In the genomic region with DNA sequence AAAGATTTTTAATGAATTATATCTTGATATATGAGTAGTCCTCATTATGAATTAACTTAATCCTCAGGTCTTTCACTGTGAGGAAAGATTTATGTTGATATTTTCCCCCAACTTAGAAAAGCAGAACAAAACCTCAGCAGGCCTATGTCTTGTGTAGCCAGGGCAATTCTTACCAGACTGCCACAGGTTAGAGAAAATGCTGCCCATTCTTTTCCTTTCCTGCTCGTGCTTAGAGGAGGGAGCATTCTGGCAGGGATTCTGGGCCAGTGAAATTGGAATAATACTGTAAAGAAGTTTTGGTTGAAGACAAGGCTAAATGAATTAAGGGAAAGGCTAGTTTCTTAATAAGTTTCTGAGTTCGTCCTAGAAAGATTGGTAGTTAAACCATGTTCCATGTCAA, we compare ENCODE assay signal across 1 cellular context.
TF ChIP-seq lines count a peak whose summit lies in the region.

No MANE protein-coding gene starts in this region.

TF ChIP-seq in GM23338, 12 proteins besides CTCF, POLR2A, EP300 and RAD21 (continued from another document):
- TF ChIP-seq, protein P1, sequence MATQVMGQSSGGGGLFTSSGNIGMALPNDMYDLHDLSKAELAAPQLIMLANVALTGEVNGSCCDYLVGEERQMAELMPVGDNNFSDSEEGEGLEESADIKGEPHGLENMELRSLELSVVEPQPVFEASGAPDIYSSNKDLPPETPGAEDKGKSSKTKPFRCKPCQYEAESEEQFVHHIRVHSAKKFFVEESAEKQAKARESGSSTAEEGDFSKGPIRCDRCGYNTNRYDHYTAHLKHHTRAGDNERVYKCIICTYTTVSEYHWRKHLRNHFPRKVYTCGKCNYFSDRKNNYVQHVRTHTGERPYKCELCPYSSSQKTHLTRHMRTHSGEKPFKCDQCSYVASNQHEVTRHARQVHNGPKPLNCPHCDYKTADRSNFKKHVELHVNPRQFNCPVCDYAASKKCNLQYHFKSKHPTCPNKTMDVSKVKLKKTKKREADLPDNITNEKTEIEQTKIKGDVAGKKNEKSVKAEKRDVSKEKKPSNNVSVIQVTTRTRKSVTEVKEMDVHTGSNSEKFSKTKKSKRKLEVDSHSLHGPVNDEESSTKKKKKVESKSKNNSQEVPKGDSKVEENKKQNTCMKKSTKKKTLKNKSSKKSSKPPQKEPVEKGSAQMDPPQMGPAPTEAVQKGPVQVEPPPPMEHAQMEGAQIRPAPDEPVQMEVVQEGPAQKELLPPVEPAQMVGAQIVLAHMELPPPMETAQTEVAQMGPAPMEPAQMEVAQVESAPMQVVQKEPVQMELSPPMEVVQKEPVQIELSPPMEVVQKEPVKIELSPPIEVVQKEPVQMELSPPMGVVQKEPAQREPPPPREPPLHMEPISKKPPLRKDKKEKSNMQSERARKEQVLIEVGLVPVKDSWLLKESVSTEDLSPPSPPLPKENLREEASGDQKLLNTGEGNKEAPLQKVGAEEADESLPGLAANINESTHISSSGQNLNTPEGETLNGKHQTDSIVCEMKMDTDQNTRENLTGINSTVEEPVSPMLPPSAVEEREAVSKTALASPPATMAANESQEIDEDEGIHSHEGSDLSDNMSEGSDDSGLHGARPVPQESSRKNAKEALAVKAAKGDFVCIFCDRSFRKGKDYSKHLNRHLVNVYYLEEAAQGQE (IDR thresholded peaks at IDR 0.05; ENCODE audit: unreplicated experiment) = no peak
- TF ChIP-seq, protein P2, sequence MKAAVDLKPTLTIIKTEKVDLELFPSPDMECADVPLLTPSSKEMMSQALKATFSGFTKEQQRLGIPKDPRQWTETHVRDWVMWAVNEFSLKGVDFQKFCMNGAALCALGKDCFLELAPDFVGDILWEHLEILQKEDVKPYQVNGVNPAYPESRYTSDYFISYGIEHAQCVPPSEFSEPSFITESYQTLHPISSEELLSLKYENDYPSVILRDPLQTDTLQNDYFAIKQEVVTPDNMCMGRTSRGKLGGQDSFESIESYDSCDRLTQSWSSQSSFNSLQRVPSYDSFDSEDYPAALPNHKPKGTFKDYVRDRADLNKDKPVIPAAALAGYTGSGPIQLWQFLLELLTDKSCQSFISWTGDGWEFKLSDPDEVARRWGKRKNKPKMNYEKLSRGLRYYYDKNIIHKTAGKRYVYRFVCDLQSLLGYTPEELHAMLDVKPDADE (IDR thresholded peaks at IDR 0.05) = no peak
- TF ChIP-seq ZNF114 (CRISPR knock-in tag; IDR thresholded peaks at IDR 0.05) = no peak
- no peak for TF ChIP-seq CREB1 (CRISPR knock-in tag; IDR thresholded peaks at IDR 0.05; ENCODE audit: low read depth)
- TF ChIP-seq NANOG (IDR thresholded peaks at IDR 0.05; ENCODE audit: borderline replicate concordance) = no peak
- no peak for TF ChIP-seq ZNF331 (CRISPR knock-in tag; IDR thresholded peaks at IDR 0.05; ENCODE audit: low read depth)
- no peak for TF ChIP-seq EZH2 (IDR thresholded peaks at IDR 0.05; ENCODE audit: low read depth, unreplicated experiment)
- no peak for TF ChIP-seq EZH2phosphoT487 (IDR thresholded peaks at IDR 0.05; ENCODE audit: unreplicated experiment)
- TF ChIP-seq STAT1 (IDR thresholded peaks at IDR 0.05; ENCODE audit: unreplicated experiment) = no peak
- TF ChIP-seq, protein P3, sequence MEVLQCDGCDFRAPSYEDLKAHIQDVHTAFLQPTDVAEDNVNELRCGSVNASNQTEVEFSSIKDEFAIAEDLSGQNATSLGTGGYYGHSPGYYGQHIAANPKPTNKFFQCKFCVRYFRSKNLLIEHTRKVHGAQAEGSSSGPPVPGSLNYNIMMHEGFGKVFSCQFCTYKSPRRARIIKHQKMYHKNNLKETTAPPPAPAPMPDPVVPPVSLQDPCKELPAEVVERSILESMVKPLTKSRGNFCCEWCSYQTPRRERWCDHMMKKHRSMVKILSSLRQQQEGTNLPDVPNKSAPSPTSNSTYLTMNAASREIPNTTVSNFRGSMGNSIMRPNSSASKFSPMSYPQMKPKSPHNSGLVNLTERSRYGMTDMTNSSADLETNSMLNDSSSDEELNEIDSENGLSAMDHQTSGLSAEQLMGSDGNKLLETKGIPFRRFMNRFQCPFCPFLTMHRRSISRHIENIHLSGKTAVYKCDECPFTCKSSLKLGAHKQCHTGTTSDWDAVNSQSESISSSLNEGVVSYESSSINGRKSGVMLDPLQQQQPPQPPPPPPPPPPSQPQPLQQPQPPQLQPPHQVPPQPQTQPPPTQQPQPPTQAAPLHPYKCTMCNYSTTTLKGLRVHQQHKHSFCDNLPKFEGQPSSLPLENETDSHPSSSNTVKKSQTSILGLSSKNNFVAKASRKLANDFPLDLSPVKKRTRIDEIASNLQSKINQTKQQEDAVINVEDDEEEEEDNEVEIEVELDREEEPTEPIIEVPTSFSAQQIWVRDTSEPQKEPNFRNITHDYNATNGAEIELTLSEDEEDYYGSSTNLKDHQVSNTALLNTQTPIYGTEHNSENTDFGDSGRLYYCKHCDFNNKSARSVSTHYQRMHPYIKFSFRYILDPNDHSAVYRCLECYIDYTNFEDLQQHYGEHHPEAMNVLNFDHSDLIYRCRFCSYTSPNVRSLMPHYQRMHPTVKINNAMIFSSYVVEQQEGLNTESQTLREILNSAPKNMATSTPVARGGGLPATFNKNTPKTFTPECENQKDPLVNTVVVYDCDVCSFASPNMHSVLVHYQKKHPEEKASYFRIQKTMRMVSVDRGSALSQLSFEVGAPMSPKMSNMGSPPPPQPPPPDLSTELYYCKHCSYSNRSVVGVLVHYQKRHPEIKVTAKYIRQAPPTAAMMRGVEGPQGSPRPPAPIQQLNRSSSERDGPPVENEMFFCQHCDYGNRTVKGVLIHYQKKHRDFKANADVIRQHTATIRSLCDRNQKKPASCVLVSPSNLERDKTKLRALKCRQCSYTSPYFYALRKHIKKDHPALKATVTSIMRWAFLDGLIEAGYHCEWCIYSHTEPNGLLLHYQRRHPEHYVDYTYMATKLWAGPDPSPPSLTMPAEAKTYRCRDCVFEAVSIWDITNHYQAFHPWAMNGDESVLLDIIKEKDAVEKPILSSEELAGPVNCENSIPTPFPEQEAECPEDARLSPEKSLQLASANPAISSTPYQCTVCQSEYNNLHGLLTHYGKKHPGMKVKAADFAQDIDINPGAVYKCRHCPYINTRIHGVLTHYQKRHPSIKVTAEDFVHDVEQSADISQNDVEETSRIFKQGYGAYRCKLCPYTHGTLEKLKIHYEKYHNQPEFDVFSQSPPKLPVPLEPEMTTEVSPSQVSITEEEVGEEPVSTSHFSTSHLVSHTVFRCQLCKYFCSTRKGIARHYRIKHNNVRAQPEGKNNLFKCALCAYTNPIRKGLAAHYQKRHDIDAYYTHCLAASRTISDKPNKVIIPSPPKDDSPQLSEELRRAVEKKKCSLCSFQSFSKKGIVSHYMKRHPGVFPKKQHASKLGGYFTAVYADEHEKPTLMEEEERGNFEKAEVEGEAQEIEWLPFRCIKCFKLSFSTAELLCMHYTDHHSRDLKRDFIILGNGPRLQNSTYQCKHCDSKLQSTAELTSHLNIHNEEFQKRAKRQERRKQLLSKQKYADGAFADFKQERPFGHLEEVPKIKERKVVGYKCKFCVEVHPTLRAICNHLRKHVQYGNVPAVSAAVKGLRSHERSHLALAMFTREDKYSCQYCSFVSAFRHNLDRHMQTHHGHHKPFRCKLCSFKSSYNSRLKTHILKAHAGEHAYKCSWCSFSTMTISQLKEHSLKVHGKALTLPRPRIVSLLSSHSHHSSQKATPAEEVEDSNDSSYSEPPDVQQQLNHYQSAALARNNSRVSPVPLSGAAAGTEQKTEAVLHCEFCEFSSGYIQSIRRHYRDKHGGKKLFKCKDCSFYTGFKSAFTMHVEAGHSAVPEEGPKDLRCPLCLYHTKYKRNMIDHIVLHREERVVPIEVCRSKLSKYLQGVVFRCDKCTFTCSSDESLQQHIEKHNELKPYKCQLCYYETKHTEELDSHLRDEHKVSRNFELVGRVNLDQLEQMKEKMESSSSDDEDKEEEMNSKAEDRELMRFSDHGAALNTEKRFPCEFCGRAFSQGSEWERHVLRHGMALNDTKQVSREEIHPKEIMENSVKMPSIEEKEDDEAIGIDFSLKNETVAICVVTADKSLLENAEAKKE (CRISPR knock-in tag; IDR thresholded peaks at IDR 0.05) = no peak
